Comparison of ENCODE assay signal across 1 cellular context in the genomic region with DNA sequence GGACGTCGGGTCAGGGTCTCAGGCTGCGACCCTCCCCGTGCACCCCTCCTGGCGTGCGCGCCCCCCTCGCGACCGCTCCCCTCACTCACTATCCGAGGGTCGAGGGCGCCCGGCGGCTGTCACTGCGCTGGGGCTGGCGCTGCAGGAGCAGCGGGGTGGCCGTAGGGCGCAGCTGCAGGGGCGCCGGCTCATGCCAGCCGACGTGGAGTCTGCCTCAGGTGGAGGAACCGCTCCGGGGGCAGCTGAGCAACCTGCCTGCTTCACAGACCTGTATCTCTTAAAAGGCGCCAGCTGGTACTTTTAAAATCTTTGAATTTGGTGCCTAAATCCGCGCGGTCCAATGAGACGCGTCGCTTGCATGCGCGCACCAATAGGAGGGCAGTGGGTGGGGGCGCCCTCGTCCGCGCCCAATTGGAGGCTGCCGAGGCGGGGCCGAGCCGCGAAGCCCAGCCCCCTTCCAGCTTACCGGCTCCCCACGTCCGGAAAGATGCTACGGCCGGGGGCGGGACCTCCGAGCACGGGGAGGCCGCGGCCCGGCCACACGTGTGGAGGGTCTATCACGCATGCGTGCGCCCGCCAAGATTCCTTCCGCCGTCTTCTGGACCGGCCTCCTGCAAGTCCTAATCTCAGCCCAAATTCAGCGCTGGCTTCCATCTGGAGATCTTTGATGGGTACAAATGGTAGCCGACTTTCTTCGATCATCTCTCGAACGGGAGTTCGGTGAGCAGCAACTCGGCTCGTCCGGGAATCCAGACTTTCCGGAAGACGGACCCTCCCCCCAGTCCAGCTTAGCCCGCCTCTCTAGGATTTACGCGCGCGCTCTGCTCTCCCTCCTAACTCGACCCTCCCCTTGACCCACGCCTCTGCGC.
TF ChIP-seq lines count a peak whose summit lies in the region.

A gene with protein sequence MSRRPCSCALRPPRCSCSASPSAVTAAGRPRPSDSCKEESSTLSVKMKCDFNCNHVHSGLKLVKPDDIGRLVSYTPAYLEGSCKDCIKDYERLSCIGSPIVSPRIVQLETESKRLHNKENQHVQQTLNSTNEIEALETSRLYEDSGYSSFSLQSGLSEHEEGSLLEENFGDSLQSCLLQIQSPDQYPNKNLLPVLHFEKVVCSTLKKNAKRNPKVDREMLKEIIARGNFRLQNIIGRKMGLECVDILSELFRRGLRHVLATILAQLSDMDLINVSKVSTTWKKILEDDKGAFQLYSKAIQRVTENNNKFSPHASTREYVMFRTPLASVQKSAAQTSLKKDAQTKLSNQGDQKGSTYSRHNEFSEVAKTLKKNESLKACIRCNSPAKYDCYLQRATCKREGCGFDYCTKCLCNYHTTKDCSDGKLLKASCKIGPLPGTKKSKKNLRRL (minus strand): TSS at position 274 of the 869 bp plus-strand sequence. CDS start 82 bp downstream, at position 192.

TF ChIP-seq in K562, 482 proteins besides CTCF, POLR2A, EP300 and RAD21 (continued from another document and continues in another):
- TF ChIP-seq NFRKB (IDR thresholded peaks at IDR 0.05; ENCODE audit: low read depth): no peak
- TF ChIP-seq ARID1B (IDR thresholded peaks at IDR 0.05): no peak; the same call in 1 of the 2 replicates
- TF ChIP-seq ZBTB1 (CRISPR knock-in tag; IDR thresholded peaks at IDR 0.05; ENCODE audit: borderline replicate concordance, low read depth): peak; percentile 61; the same call in 1 of the 2 replicates
- TF ChIP-seq HNRNPLL (IDR thresholded peaks at IDR 0.05; ENCODE audit: low read depth, low read length, poor library complexity, severe bottlenecking): peak; percentile 85
- TF ChIP-seq, protein P1, sequence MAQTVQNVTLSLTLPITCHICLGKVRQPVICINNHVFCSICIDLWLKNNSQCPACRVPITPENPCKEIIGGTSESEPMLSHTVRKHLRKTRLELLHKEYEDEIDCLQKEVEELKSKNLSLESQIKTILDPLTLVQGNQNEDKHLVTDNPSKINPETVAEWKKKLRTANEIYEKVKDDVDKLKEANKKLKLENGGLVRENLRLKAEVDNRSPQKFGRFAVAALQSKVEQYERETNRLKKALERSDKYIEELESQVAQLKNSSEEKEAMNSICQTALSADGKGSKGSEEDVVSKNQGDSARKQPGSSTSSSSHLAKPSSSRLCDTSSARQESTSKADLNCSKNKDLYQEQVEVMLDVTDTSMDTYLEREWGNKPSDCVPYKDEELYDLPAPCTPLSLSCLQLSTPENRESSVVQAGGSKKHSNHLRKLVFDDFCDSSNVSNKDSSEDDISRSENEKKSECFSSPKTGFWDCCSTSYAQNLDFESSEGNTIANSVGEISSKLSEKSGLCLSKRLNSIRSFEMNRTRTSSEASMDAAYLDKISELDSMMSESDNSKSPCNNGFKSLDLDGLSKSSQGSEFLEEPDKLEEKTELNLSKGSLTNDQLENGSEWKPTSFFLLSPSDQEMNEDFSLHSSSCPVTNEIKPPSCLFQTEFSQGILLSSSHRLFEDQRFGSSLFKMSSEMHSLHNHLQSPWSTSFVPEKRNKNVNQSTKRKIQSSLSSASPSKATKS (CRISPR knock-in tag; IDR thresholded peaks at IDR 0.05): no peak
- TF ChIP-seq RBM14 (IDR thresholded peaks at IDR 0.05; ENCODE audit: borderline replicate concordance, insufficient read depth, low read depth, low read length): peak; percentile 85; the same call in 1 of the 2 replicates
- TF ChIP-seq, protein P2, sequence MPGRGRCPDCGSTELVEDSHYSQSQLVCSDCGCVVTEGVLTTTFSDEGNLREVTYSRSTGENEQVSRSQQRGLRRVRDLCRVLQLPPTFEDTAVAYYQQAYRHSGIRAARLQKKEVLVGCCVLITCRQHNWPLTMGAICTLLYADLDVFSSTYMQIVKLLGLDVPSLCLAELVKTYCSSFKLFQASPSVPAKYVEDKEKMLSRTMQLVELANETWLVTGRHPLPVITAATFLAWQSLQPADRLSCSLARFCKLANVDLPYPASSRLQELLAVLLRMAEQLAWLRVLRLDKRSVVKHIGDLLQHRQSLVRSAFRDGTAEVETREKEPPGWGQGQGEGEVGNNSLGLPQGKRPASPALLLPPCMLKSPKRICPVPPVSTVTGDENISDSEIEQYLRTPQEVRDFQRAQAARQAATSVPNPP (IDR thresholded peaks at IDR 0.05; ENCODE audit: borderline replicate concordance, insufficient read depth, insufficient read length): no peak
- TF ChIP-seq, protein P3, sequence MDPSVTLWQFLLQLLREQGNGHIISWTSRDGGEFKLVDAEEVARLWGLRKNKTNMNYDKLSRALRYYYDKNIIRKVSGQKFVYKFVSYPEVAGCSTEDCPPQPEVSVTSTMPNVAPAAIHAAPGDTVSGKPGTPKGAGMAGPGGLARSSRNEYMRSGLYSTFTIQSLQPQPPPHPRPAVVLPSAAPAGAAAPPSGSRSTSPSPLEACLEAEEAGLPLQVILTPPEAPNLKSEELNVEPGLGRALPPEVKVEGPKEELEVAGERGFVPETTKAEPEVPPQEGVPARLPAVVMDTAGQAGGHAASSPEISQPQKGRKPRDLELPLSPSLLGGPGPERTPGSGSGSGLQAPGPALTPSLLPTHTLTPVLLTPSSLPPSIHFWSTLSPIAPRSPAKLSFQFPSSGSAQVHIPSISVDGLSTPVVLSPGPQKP (CRISPR knock-in tag; IDR thresholded peaks at IDR 0.05): no peak
- no peak for TF ChIP-seq ZNF583 (CRISPR knock-in tag; IDR thresholded peaks at IDR 0.05)
- TF ChIP-seq HDAC8 (tag; IDR thresholded peaks at IDR 0.05): no peak
- TF ChIP-seq NR2C1 (IDR thresholded peaks at IDR 0.05): no peak
- TF ChIP-seq NR2C1 (tag; IDR thresholded peaks at IDR 0.05): peak; percentile 24; the same call in 1 of the 2 replicates
- peak; percentile 66 for TF ChIP-seq PML (IDR thresholded peaks at IDR 0.05; ENCODE audit: low read length)
- TF ChIP-seq LCOR (CRISPR knock-in tag; IDR thresholded peaks at IDR 0.05): peak; percentile 100
- peak; percentile 96 for TF ChIP-seq ASH1L (IDR thresholded peaks at IDR 0.05; ENCODE audit: borderline replicate concordance, low read depth, partially characterized antibody)
- TF ChIP-seq XRCC5 (IDR thresholded peaks at IDR 0.05; ENCODE audit: low read depth, low read length): 0 out of 2 replicates have a peak, but pooled peaks have one; percentile 23
- TF ChIP-seq PHF20 (IDR thresholded peaks at IDR 0.05; ENCODE audit: partially characterized antibody): peak; percentile 40
- TF ChIP-seq, protein P4, sequence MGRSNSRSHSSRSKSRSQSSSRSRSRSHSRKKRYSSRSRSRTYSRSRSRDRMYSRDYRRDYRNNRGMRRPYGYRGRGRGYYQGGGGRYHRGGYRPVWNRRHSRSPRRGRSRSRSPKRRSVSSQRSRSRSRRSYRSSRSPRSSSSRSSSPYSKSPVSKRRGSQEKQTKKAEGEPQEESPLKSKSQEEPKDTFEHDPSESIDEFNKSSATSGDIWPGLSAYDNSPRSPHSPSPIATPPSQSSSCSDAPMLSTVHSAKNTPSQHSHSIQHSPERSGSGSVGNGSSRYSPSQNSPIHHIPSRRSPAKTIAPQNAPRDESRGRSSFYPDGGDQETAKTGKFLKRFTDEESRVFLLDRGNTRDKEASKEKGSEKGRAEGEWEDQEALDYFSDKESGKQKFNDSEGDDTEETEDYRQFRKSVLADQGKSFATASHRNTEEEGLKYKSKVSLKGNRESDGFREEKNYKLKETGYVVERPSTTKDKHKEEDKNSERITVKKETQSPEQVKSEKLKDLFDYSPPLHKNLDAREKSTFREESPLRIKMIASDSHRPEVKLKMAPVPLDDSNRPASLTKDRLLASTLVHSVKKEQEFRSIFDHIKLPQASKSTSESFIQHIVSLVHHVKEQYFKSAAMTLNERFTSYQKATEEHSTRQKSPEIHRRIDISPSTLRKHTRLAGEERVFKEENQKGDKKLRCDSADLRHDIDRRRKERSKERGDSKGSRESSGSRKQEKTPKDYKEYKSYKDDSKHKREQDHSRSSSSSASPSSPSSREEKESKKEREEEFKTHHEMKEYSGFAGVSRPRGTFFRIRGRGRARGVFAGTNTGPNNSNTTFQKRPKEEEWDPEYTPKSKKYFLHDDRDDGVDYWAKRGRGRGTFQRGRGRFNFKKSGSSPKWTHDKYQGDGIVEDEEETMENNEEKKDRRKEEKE (IDR thresholded peaks at IDR 0.05; ENCODE audit: borderline replicate concordance in 1 of 2, control insufficient read depth in 1 of 2, low read depth in 2 of 2, low read length in 1 of 2): peak in 1 of 2 experiments; percentile 85; a peak in 2 of 4 replicates
- TF ChIP-seq, protein P5, sequence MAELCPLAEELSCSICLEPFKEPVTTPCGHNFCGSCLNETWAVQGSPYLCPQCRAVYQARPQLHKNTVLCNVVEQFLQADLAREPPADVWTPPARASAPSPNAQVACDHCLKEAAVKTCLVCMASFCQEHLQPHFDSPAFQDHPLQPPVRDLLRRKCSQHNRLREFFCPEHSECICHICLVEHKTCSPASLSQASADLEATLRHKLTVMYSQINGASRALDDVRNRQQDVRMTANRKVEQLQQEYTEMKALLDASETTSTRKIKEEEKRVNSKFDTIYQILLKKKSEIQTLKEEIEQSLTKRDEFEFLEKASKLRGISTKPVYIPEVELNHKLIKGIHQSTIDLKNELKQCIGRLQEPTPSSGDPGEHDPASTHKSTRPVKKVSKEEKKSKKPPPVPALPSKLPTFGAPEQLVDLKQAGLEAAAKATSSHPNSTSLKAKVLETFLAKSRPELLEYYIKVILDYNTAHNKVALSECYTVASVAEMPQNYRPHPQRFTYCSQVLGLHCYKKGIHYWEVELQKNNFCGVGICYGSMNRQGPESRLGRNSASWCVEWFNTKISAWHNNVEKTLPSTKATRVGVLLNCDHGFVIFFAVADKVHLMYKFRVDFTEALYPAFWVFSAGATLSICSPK (IDR thresholded peaks at IDR 0.05; ENCODE audit: borderline replicate concordance): no peak
- TF ChIP-seq, protein P6, sequence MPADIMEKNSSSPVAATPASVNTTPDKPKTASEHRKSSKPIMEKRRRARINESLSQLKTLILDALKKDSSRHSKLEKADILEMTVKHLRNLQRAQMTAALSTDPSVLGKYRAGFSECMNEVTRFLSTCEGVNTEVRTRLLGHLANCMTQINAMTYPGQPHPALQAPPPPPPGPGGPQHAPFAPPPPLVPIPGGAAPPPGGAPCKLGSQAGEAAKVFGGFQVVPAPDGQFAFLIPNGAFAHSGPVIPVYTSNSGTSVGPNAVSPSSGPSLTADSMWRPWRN (IDR thresholded peaks at IDR 0.05; ENCODE audit: low read depth): no peak
- no peak for TF ChIP-seq ATF1 (CRISPR knock-in tag; IDR thresholded peaks at IDR 0.05)
- TF ChIP-seq ATF1 (tag; IDR thresholded peaks at IDR 0.05): peak; percentile 72
- TF ChIP-seq PHF8 (IDR thresholded peaks at IDR 0.05; ENCODE audit: borderline replicate concordance, low read length): peak; percentile 75; the same call in 1 of the 2 replicates
- no peak for TF ChIP-seq SRSF9 (IDR thresholded peaks at IDR 0.05; ENCODE audit: borderline replicate concordance, low read depth, low read length)
- no peak for TF ChIP-seq GATAD2A (IDR thresholded peaks at IDR 0.05)
- no peak for TF ChIP-seq ZKSCAN8 (CRISPR knock-in tag; IDR thresholded peaks at IDR 0.05)
- TF ChIP-seq FOS (IDR thresholded peaks at IDR 0.05; ENCODE audit: extremely low read depth, insufficient read length): peak; percentile 99
- TF ChIP-seq, protein P7, sequence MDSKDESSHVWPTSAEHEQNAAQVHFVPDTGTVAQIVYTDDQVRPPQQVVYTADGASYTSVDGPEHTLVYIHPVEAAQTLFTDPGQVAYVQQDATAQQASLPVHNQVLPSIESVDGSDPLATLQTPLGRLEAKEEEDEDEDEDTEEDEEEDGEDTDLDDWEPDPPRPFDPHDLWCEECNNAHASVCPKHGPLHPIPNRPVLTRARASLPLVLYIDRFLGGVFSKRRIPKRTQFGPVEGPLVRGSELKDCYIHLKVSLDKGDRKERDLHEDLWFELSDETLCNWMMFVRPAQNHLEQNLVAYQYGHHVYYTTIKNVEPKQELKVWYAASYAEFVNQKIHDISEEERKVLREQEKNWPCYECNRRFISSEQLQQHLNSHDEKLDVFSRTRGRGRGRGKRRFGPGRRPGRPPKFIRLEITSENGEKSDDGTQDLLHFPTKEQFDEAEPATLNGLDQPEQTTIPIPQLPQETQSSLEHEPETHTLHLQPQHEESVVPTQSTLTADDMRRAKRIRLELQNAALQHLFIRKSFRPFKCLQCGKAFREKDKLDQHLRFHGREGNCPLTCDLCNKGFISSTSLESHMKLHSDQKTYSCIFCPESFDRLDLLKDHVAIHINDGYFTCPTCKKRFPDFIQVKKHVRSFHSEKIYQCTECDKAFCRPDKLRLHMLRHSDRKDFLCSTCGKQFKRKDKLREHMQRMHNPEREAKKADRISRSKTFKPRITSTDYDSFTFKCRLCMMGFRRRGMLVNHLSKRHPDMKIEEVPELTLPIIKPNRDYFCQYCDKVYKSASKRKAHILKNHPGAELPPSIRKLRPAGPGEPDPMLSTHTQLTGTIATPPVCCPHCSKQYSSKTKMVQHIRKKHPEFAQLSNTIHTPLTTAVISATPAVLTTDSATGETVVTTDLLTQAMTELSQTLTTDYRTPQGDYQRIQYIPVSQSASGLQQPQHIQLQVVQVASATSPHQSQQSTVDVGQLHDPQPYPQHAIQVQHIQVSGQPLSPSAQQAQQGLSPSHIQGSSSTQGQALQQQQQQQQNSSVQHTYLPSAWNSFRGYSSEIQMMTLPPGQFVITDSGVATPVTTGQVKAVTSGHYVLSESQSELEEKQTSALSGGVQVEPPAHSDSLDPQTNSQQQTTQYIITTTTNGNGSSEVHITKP (IDR thresholded peaks at IDR 0.05; ENCODE audit: partially characterized antibody): no peak
- no peak for TF ChIP-seq ZNF408 (CRISPR knock-in tag; IDR thresholded peaks at IDR 0.05; ENCODE audit: low read depth)
- TF ChIP-seq, protein P8, sequence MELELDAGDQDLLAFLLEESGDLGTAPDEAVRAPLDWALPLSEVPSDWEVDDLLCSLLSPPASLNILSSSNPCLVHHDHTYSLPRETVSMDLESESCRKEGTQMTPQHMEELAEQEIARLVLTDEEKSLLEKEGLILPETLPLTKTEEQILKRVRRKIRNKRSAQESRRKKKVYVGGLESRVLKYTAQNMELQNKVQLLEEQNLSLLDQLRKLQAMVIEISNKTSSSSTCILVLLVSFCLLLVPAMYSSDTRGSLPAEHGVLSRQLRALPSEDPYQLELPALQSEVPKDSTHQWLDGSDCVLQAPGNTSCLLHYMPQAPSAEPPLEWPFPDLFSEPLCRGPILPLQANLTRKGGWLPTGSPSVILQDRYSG (tag; conservative IDR thresholded peaks at IDR 0.05; ENCODE audit: low read depth): no peak
- TF ChIP-seq, protein P9, sequence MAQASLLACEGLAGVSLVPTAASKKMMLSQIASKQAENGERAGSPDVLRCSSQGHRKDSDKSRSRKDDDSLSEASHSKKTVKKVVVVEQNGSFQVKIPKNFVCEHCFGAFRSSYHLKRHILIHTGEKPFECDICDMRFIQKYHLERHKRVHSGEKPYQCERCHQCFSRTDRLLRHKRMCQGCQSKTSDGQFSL (CRISPR knock-in tag; IDR thresholded peaks at IDR 0.05): 0 out of 2 replicates have a peak, but pooled peaks have one; percentile 57
- TF ChIP-seq, protein P9 (tag; IDR thresholded peaks at IDR 0.05): no peak
- no peak for TF ChIP-seq EWSR1 (IDR thresholded peaks at IDR 0.05; ENCODE audit: borderline replicate concordance, low read depth, partially characterized antibody)
- peak; percentile 99 for TF ChIP-seq FOXM1 (IDR thresholded peaks at IDR 0.05; ENCODE audit: low read depth)
- TF ChIP-seq FOXM1 (CRISPR knock-in tag; IDR thresholded peaks at IDR 0.05; ENCODE audit: low read depth): peak; percentile 98
- no peak for TF ChIP-seq ETV6 (IDR thresholded peaks at IDR 0.05; ENCODE audit: borderline replicate concordance in 1 of 2, low read depth in 2 of 2, low read length in 1 of 2)
- peak; percentile 74; the same call in 1 of the 2 replicates for TF ChIP-seq ETV6 (CRISPR knock-in tag; IDR thresholded peaks at IDR 0.05; ENCODE audit: borderline replicate concordance)
- peak in 1 of 2 experiments; percentile 96; a peak in 2 of 4 replicates for TF ChIP-seq NONO (IDR thresholded peaks at IDR 0.05; ENCODE audit: low read depth in 2 of 2, low read length in 1 of 2)
- peak; percentile 76 for TF ChIP-seq ELF4 (CRISPR knock-in tag; IDR thresholded peaks at IDR 0.05)
